8 cellular contexts compared by ENCODE assay signal in the genomic region with DNA sequence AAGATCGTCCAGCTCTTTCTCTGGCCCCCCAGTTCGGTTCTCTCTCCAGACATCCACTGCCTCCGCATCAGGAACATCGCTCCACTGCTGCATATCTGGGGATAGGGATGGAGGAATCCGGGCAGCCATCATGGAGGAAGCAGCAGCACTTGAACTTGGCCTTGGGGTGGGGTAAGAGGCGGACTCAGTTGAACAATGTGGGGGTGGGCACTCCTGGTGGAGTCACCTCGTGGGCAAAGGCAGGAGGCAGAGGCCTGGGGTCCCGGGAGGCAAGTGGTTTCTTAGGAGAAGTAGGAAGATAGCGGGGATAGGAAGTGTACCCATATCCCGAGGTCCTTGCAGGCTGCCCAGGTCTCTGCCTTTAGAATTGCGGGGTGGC.
DNase-seq lines count a peak whose midpoint lies in the region; ATAC-seq and TF ChIP-seq lines count a peak whose summit lies in the region.

No MANE protein-coding gene starts in this region.

- CTCF ChIA-PET in Calu3 (lab: Charles Lee) (interaction anchor here (0.6 to 3.0 kb wide), 13 partner anchors 15 to 408 kb away, joined by 3 to 33 read pairs (median 3); partner anchors contain the start of gene CHST15), OCI-LY7 (lab: Charles Lee; ENCODE audit: unreplicated experiment) (interaction anchor here (0.7 to 2.8 kb wide), 8 partner anchors 34 to 410 kb away, joined by 3 to 17 read pairs (median 3); no protein-coding TSS in a partner anchor)

- H3K18ac ChIP-seq in trophoblast cell (ENCODE audit: low read length) = no peak overlapping the region

- H3K36me3 ChIP-seq in OCI-LY7 (ENCODE audit: insufficient read depth, low read length) (no peaks in the 10 kb centered on the region), trophoblast cell (ENCODE audit: control insufficient read depth in 1 of 2, insufficient read depth in 2 of 2, low read length in 2 of 2) (no peaks in the 10 kb centered on the region)

- H3K36me3 Mint-ChIP-seq in Calu3 (ENCODE audit: insufficient read depth, unreplicated experiment) = peaks cover 17% of the 10 kb centered on the region

- H2AK5ac ChIP-seq in trophoblast cell (ENCODE audit: low read length) = no peak overlapping the region

- no peak overlapping the region for H2BK12ac ChIP-seq in trophoblast cell (ENCODE audit: low read length)

- H2BK120ac ChIP-seq in trophoblast cell (ENCODE audit: insufficient read depth, low read length, poor library complexity) = no peak overlapping the region

- H4K12ac ChIP-seq in trophoblast cell (ENCODE audit: low read depth, low read length) = no peak overlapping the region

- H3K9me3 Mint-ChIP-seq in Calu3 (ENCODE audit: low read depth, unreplicated experiment) = no peaks in the 10 kb centered on the region

- intact Hi-C loops in Calu3 (cut with micrococcal nuclease; ENCODE audit: unreplicated experiment) (loop anchor here (2.0 to 10.0 kb wide), 3 partner anchors 97 to 394 kb away; partner anchors contain the start of gene CHST15), OCI-LY7 (cut with micrococcal nuclease; ENCODE audit: unreplicated experiment) (loop anchor here (1.0 to 10.0 kb wide), 4 partner anchors 100 to 267 kb away; no protein-coding TSS in a partner anchor)

- H2BK5ac ChIP-seq in trophoblast cell (ENCODE audit: low read depth, low read length, poor library complexity) = no peak overlapping the region

- peak overlapping the region; percentile 69 for H3K4me3 Mint-ChIP-seq in Calu3 (ENCODE audit: low read depth, unreplicated experiment)

- H3K79me2 ChIP-seq in OCI-LY7 (ENCODE audit: insufficient read depth, low read depth, low read length) = no peaks in the 10 kb centered on the region
- no peaks in the 10 kb centered on the region for H3K79me2 ChIP-seq in trophoblast cell (ENCODE audit: control insufficient read depth, insufficient read depth, low read length, poor library complexity)

- TF ChIP-seq CTCF in Calu3 (IDR thresholded peaks at IDR 0.05; ENCODE audit: unreplicated experiment) (no peak), OCI-LY7 (conservative IDR thresholded peaks at IDR 0.05; ENCODE audit: low read length) (no peak), fibroblast of the aortic adventitia (IDR thresholded peaks at IDR 0.05; ENCODE audit: insufficient read depth, low read length) (no peak)

- no peak overlapping the region for H3K23ac ChIP-seq in trophoblast cell (ENCODE audit: low read length)

- H3K4ac ChIP-seq in trophoblast cell (ENCODE audit: low read depth, low read length) = no peak overlapping the region

- no peaks in the 10 kb centered on the region for H3K27me3 ChIP-seq in trophoblast cell (ENCODE audit: insufficient read depth, low read length)

- POLR2A ChIA-PET in OCI-LY7 (lab: Charles Lee) = interaction anchor here (0.7 to 1.0 kb wide), 2 partner anchors 136 to 394 kb away, joined by 3 to 4 read pairs; no protein-coding TSS in a partner anchor

- peaks cover 10% of the 10 kb centered on the region for H3K4me1 ChIP-seq in OCI-LY7 (ENCODE audit: insufficient read depth, low read length, poor library complexity, severe bottlenecking)
- H3K4me1 ChIP-seq in trophoblast cell (ENCODE audit: control insufficient read depth in 1 of 2, insufficient read depth in 2 of 2, low read length in 2 of 2) = peaks cover 2 to 8% of the 10 kb centered on the region in 2 experiments

- H3K27ac ChIP-seq in OCI-LY7 (ENCODE audit: low read depth, low read length, poor library complexity, severe bottlenecking) = no peak overlapping the region
- no peak overlapping the region for H3K27ac ChIP-seq in trophoblast cell (ENCODE audit: low read depth, low read length)

- peak overlapping the region; percentile 84 for H3K27ac Mint-ChIP-seq in Calu3 (ENCODE audit: unreplicated experiment)

- H4K91ac ChIP-seq in trophoblast cell (ENCODE audit: low read depth, low read length) = no peak overlapping the region

- H3K4me2 ChIP-seq in OCI-LY7 (ENCODE audit: low read length) (peak overlapping the region; percentile 69; the same call in 1 of the 2 replicates), trophoblast cell (ENCODE audit: low read length) (peak overlapping the region; percentile 54)

- no peak overlapping the region for H3K9ac ChIP-seq in trophoblast cell (ENCODE audit: low read length)

- H3K27me3 Mint-ChIP-seq in Calu3 (ENCODE audit: unreplicated experiment) = no peaks in the 10 kb centered on the region

- no peaks in the 10 kb centered on the region for H4K20me1 ChIP-seq in OCI-LY7 (ENCODE audit: insufficient read depth, low read length)

- DNase-seq in Calu3 = peak; percentile 24
- DNase-seq in OCI-LY7 (ENCODE audit: low spot score) = no peak
- no peak for DNase-seq in fibroblast of the aortic adventitia (ENCODE audit: low read depth)
- no peak for DNase-seq in trophoblast cell
- no peak for DNase-seq in SIG-M5 (lab: John Stamatoyannopoulos, UW)
- DNase-seq in NCI-H226 = no peak
- no peak for DNase-seq in SIG-M5 treated with dmso at 0.1 percent for 504 hours (lab: John Stamatoyannopoulos, UW; ENCODE audit: unreplicated experiment)

- no peak overlapping the region for H3K14ac ChIP-seq in trophoblast cell (ENCODE audit: low read length)

- peaks cover 41% of the 10 kb centered on the region for H3K4me1 Mint-ChIP-seq in Calu3 (ENCODE audit: low read depth, unreplicated experiment)

- ATAC-seq in GM21367 (IDR thresholded peaks at IDR 0.05; ENCODE audit: unreplicated experiment) = no peak

- no peak overlapping the region for H2AFZ ChIP-seq in OCI-LY7 (ENCODE audit: low read length)
- no peak overlapping the region for H2AFZ ChIP-seq in trophoblast cell (ENCODE audit: insufficient read depth, low read length, poor library complexity)

- H3K9me3 ChIP-seq in OCI-LY7 (ENCODE audit: low read length) (no peaks in the 10 kb centered on the region), trophoblast cell (ENCODE audit: insufficient read depth, low read depth, low read length) (peaks cover 3% of the 10 kb centered on the region)

- H3K9me2 ChIP-seq in OCI-LY7 (ENCODE audit: insufficient read depth, low read length) = no peaks in the 10 kb centered on the region

- BruUV-seq in Calu3 (replicated peaks; lab: Mats Ljungman, UMichigan) (TSS peak; percentile 69), OCI-LY7 (replicated peaks; lab: Mats Ljungman, UMichigan) (no TSS peak)

- H3K4me3 ChIP-seq in OCI-LY7 (ENCODE audit: low read depth, low read length, poor library complexity, severe bottlenecking) (no peak overlapping the region), fibroblast of the aortic adventitia (ENCODE audit: low read depth, low read length) (peak overlapping the region; percentile 44), trophoblast cell (ENCODE audit: low read depth, low read length) (no peak overlapping the region)

- no peaks in the 10 kb centered on the region for H3K79me1 ChIP-seq in trophoblast cell (ENCODE audit: low read length)

- no CpG with 5 or more reads among the region's 11 CpGs for WGBS in trophoblast cell (ENCODE audit: extremely low coverage, insufficient coverage, insufficient read length)

- H4K8ac ChIP-seq in trophoblast cell (ENCODE audit: low read depth, low read length) = no peak overlapping the region
